7 cellular contexts compared by ENCODE assay signal in genomic region chr7:74606101-74606908, GRCh38. TPM values are rescaled to one million over a fixed set of nuclear protein-coding genes. Genes with fewer than 3 reads are reported as not detected.
A peak's percentile ranks its signal among the peaks of the same experiment; 100 is the strongest.
DNase-seq lines count a peak whose midpoint lies in the region; ATAC-seq and TF ChIP-seq lines count a peak whose summit lies in the region.

No MANE protein-coding gene starts in this region.

- TF ChIP-seq CTCF in endodermal cell (conservative IDR thresholded peaks at IDR 0.05), result peak; percentile 43

- H3K4me3 Mint-ChIP-seq in endodermal cell, result peak overlapping the region; percentile 43

- peaks cover 3% of the 10 kb centered on the region for H3K4me1 Mint-ChIP-seq in endodermal cell

- DNase-seq in NCI-H146 treated with DMSO at 0.1 percent for 48 hours (lab: John Stamatoyannopoulos, UW; ENCODE audit: unreplicated experiment), result peak; percentile 12
- peak; percentile 6 for DNase-seq in activated CD8-positive, alpha-beta memory T cell treated with anti-CD3 and anti-CD28 coated beads, Interleukin-2, amount 50 U/mL, for 24 hours (ENCODE audit: extremely low read depth)
- DNase-seq in endodermal cell, result peak; percentile 75
- peak; percentile 27 for DNase-seq in superior temporal gyrus (ENCODE audit: extremely low spot score)
- no peak for DNase-seq in NCI-H1105 (lab: John Stamatoyannopoulos, UW)

- H3K36me3 ChIP-seq in endodermal cell (ENCODE audit: control insufficient read depth, insufficient read depth, low read length), result peaks cover 9% of the 10 kb centered on the region
- H3K36me3 ChIP-seq in muscle layer of duodenum (ENCODE audit: control insufficient read depth in 1 of 2, insufficient read depth in 2 of 2, low read length in 2 of 2), result no peaks in the 10 kb centered on the region

- H3K9me3 Mint-ChIP-seq in endodermal cell, result no peaks in the 10 kb centered on the region

- H3K4me3 ChIP-seq in endodermal cell (ENCODE audit: low read length), result no peak overlapping the region
- peak overlapping the region; percentile 46 to 55 for H3K4me3 ChIP-seq in muscle layer of duodenum (ENCODE audit: low read depth in 1 of 2, low read length in 2 of 2)

- no peaks in the 10 kb centered on the region for H3K27me3 ChIP-seq in endodermal cell (ENCODE audit: control insufficient read depth, insufficient read depth, low read length, poor library complexity, severe bottlenecking)
- H3K27me3 ChIP-seq in muscle layer of duodenum (ENCODE audit: low read depth, low read length), result no peaks in the 10 kb centered on the region

- H3K36me3 Mint-ChIP-seq in endodermal cell (ENCODE audit: low read depth), result peaks cover 20% of the 10 kb centered on the region

- H3K27ac Mint-ChIP-seq in endodermal cell, result peak overlapping the region; percentile 48

- H3K27me3 Mint-ChIP-seq in endodermal cell (ENCODE audit: insufficient read depth), result no peaks in the 10 kb centered on the region

- peak; percentile 49 for ATAC-seq in GM18868 (IDR thresholded peaks at IDR 0.05; ENCODE audit: unreplicated experiment)

- H3K9me3 ChIP-seq in endodermal cell (ENCODE audit: control insufficient read depth, low read length), result no peaks in the 10 kb centered on the region
- no peaks in the 10 kb centered on the region for H3K9me3 ChIP-seq in muscle layer of duodenum (ENCODE audit: control insufficient read depth in 1 of 2, low read length in 2 of 2)

- WGBS in endodermal cell (ENCODE audit: insufficient coverage in 1 of 2, insufficient read length in 1 of 2), 2 experiments, result 29 to 38% methylated on average over 20 to 51 of the region's 51 CpGs

- H3K4me1 ChIP-seq in endodermal cell (ENCODE audit: control insufficient read depth, insufficient read depth, low read length), result no peaks in the 10 kb centered on the region
- peaks cover 0 to 5% of the 10 kb centered on the region in 2 donors for H3K4me1 ChIP-seq in muscle layer of duodenum (ENCODE audit: control insufficient read depth in 1 of 2, insufficient read depth in 2 of 2, low read length in 2 of 2)

- H3K27ac ChIP-seq in endodermal cell (ENCODE audit: low read depth, low read length), result no peak overlapping the region
- no peak overlapping the region for H3K27ac ChIP-seq in muscle layer of duodenum (ENCODE audit: low read length)

- H3K9ac ChIP-seq in endodermal cell (ENCODE audit: extremely low read depth, low read length, poor library complexity, severe bottlenecking), result no peak overlapping the region

RNA-seq across cellular contexts. Expression of gene GTF2I, which starts 51.2 kb away (rescaled TPM):
- total RNA-seq in endodermal cell, result 100 to 1,000 TPM; 391 to 519 TPM
- 303 TPM for polyA plus RNA-seq in endodermal cell (2013, experiment 1 of 2)
- polyA plus RNA-seq in endodermal cell (2013, experiment 2 of 2), result 266 TPM
